13 cellular contexts compared by ENCODE assay signal in the genomic region with DNA sequence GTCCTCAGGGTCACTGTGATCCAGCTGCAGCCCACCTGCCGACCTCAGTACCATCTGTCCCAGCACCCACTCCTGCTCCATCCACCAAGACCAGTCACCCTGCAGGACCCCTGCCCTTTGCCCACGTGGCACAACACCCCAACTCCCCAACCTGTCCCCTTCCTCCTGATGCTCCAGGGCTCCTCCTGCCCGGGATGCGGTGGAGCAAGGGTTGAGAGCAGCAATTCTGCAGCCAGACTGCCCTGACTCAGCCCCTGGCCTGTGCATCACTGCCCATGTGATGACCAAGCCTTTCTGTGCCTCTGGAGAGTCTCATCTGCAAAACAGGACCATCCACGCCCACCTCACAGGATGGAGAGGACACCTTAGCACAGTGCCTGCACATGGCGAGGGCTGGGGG. TPM values are rescaled to one million over a fixed set of nuclear protein-coding genes. Genes with fewer than 3 reads are reported as not detected.
"Had no signal": no experiment of that assay in that cellular context is flagged by ENCODE, and none has a peak within 500 bp of the region (broad histone marks: within the 10 kb centered on the region; RNA-seq: fewer than 3 reads in every experiment).

No MANE protein-coding gene starts in this region.

RNA-seq across cellular contexts. Expression of gene RAB6D, which starts 24.9 kb away (rescaled TPM):
- total RNA-seq: activated B cell treated with CpG ODN at 0.5 μM for 24 hours; activated CD4-positive, alpha-beta memory T cell treated with anti-CD3 and anti-CD28 coated beads for 36 hours; activated CD4-positive, alpha-beta T cell treated with anti-CD3 and anti-CD28 coated beads, Interleukin-2, amount 10 ng/mL, durations not matched to agents 24 days and 14 days; activated CD8-positive, alpha-beta memory T cell treated with anti-CD3 and anti-CD28 coated beads for 36 hours; activated CD8-positive, alpha-beta T cell treated with anti-CD3 and anti-CD28 coated beads for 36 hours; activated naive CD4-positive, alpha-beta T cell treated with anti-CD3 and anti-CD28 coated beads for 36 hours; activated naive CD4-positive, alpha-beta T cell treated with anti-CD3 and anti-CD28 coated beads, Interleukin-2, amount 50 U/mL, for 72 hours; activated naive CD8-positive, alpha-beta T cell treated with anti-CD3 and anti-CD28 coated beads for 36 hours; activated T-helper 1 cell treated with anti-CD3 and anti-CD28 coated beads, Interleukin-12 subunit alpha, Interleukin-12 subunit beta, Interleukin-2, Interleukin-4 antibody, amounts not matched to agents 30 ng/mL and 10 ng/mL and 1 ng/mL, durations not matched to agents 14 hours and 24 hours and 36 hours; activated T-helper 17 cell treated with anti-CD3 and anti-CD28 coated beads, Interleukin-2, amount 50 U/mL, for 72 hours; aorta; breast epithelium; cardiac muscle cell had no signal
- polyA plus RNA-seq: aorta had no signal
